ENCODE assay signal across 30 cellular contexts in the genomic region with DNA sequence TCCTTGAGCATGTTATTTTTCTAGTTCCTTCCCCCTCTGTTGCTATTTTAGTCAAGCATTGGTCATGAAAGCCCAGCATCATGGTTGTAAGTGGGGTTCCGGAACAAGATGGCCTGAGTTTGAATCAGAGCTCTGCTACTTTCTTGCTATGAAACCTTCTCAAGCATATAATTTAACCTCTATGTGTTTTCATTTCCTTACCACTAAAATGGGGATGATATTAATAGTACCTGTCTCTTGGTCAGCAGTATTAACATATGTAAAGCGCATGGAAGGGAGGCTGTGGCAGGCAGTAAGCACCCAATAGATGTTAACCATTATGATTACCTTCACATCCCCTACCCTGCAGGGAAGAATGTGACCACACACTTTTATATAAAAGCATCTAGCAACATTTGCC. TPM values are rescaled to one million over a fixed set of nuclear protein-coding genes. Genes with fewer than 3 reads are reported as not detected.
DNase-seq lines count a peak whose midpoint lies in the region; ATAC-seq, FAIRE-seq and TF ChIP-seq lines count a peak whose summit lies in the region.
"Had no signal": no experiment of that assay in that cellular context is flagged by ENCODE, and none has a peak within 500 bp of the region (broad histone marks: within the 10 kb centered on the region; RNA-seq: fewer than 3 reads in every experiment).

No MANE protein-coding gene starts in this region.

- in situ Hi-C loops in GM12878 (cut with MboI): no loop called here

- peaks cover 15% of the 10 kb centered on the region for H3K27me3 Mint-ChIP-seq in activated CD8-positive, alpha-beta T cell treated with anti-CD3 and anti-CD28 coated beads for 36 hours
- H3K27me3 Mint-ChIP-seq: activated naive CD4-positive, alpha-beta T cell treated with anti-CD3 and anti-CD28 coated beads, Interleukin-2, amount 10 ng/mL, durations not matched to agents 7 days and 5 days; brain; type B pancreatic cell had no signal

- no peak for DNase-seq in GM18507 (ENCODE audit: extremely low spot score, insufficient read length, low read depth)
- no peak for DNase-seq in GM12878 (ENCODE audit: low read depth, low spot score)
- DNase-seq in NCI-H748 treated with DMSO at 0.1 percent for 48 hours (lab: John Stamatoyannopoulos, UW): no peak
- no peak for DNase-seq in nucleus accumbens (lab: John Stamatoyannopoulos, UW)
- DNase-seq in activated CD8-positive, alpha-beta T cell treated with anti-CD3 and anti-CD28 coated beads for 36 hours: no peak
- DNase-seq: activated CD4-positive, alpha-beta T cell treated with anti-CD3 and anti-CD28 coated beads, Interleukin-2, amount 50 U/mL, for 1 hour; activated naive CD4-positive, alpha-beta T cell treated with anti-CD3 and anti-CD28 coated beads, Interleukin-2, amount 10 ng/mL, durations not matched to agents 7 days and 5 days; cerebellar nuclear complex; DMS53; GM23248; hypothalamus; Kasumi-1; MV-4-11; NCI-H1436 treated with DMSO at 0.1 percent for 48 hours; NCI-H2107; NK-92 treated with Interleukin-12 subunit alpha and Interleukin-12 subunit beta, amount 100 ng/mL, for 24 hours; right cardiac atrium; SHP77; stimulated activated CD4-positive, alpha-beta T cell treated with anti-CD3 and anti-CD28 coated beads, Interleukin-2, amount 100 ng/mL, for 48 hours; T-helper 9 cell had no signal

- BruUV-seq in GM12878 (replicated peaks; lab: Mats Ljungman, UMichigan): no TSS peak

- no peak for TF ChIP-seq EP300 in GM12878 (IDR thresholded peaks at IDR 0.05; ENCODE audit: borderline replicate concordance in 1 of 2, control insufficient read depth in 1 of 2, low read depth in 2 of 2, low read length in 2 of 2)

- H3K4me2 ChIP-seq in GM12878 (ENCODE audit: control insufficient read depth, insufficient read depth): peak overlapping the region; percentile 4; the same call in 1 of the 2 replicates

- H4K20me1 ChIP-seq in GM12878 (ENCODE audit: control insufficient read depth, insufficient read depth): no peaks in the 10 kb centered on the region

- intact Hi-C loops in GM12878 (cut with micrococcal nuclease; ENCODE audit: unreplicated experiment): no loop called here
- intact Hi-C loops in activated CD8-positive, alpha-beta T cell treated with anti-CD3 and anti-CD28 coated beads for 36 hours (cut with micrococcal nuclease): no loop called here

- H3K9me3 Mint-ChIP-seq in activated CD8-positive, alpha-beta T cell treated with anti-CD3 and anti-CD28 coated beads for 36 hours: no peaks in the 10 kb centered on the region
- H3K9me3 Mint-ChIP-seq: activated naive CD4-positive, alpha-beta T cell treated with anti-CD3 and anti-CD28 coated beads, Interleukin-2, amount 10 ng/mL, durations not matched to agents 7 days and 5 days; brain; type B pancreatic cell had no signal

- no peaks in the 10 kb centered on the region for H3K27me3 ChIP-seq in GM12878 (replicated peaks in 1 of 2; ENCODE audit: control insufficient read depth in 2 of 2, insufficient read depth in 2 of 2, low read length in 1 of 2)
- H3K27me3 ChIP-seq: gastroesophageal sphincter had no signal

- SMC1A ChIA-PET in GM12878 (lab: Charles Lee; ENCODE audit: uncharacterized antibody, unreplicated experiment): interaction anchor here (0.5 kb wide), 1 partner anchor 217 kb away, joined by 3 read pairs; no protein-coding TSS in a partner anchor

- no peak overlapping the region for H3K27ac ChIP-seq in GM12878 (ENCODE audit: control insufficient read depth, insufficient read depth)
- H3K27ac ChIP-seq: gastroesophageal sphincter, GM23248, parathyroid adenoma had no signal

- POLR2A ChIA-PET in GM12878 (lab: Charles Lee): no interaction called here
- POLR2A ChIA-PET in activated CD8-positive, alpha-beta T cell treated with anti-CD3 and anti-CD28 coated beads for 36 hours (lab: Charles Lee): no interaction called here

- no peak for TF ChIP-seq POLR2A in GM12878 (IDR thresholded peaks at IDR 0.05; ENCODE audit: low read depth, low read length)

- H2AFZ ChIP-seq in GM12878 (ENCODE audit: control insufficient read depth, low read depth, low read length): no peak overlapping the region
- H2AFZ ChIP-seq: GM23248, parathyroid adenoma had no signal

- no peak for TF ChIP-seq RAD21 in GM12878 (IDR thresholded peaks at IDR 0.05; ENCODE audit: insufficient read depth, low read depth, low read length)

- CTCF ChIA-PET in GM12878 (lab: Yijun Ruan, JAX): no interaction called here
- CTCF ChIA-PET in activated CD8-positive, alpha-beta T cell treated with anti-CD3 and anti-CD28 coated beads for 36 hours (lab: Charles Lee): no interaction called here

- H3K4me1 Mint-ChIP-seq in activated CD8-positive, alpha-beta T cell treated with anti-CD3 and anti-CD28 coated beads for 36 hours (ENCODE audit: low read depth): no peaks in the 10 kb centered on the region
- H3K4me1 Mint-ChIP-seq: activated naive CD4-positive, alpha-beta T cell treated with anti-CD3 and anti-CD28 coated beads, Interleukin-2, amount 10 ng/mL, durations not matched to agents 7 days and 5 days; brain had no signal

- H3K36me3 ChIP-seq in GM12878 (ENCODE audit: control insufficient read depth in 2 of 2, insufficient read depth in 2 of 2, low read length in 1 of 2): no peaks in the 10 kb centered on the region
- H3K36me3 ChIP-seq: gastroesophageal sphincter had no signal

- 42% methylated on average over 2 of the region's 2 CpGs for WGBS in GM12878 (ENCODE audit: insufficient coverage, insufficient replicate concordance, low lambda C conversion rate, missing lambda C conversion rate)

- H3K79me2 ChIP-seq in GM12878 (ENCODE audit: control insufficient read depth, insufficient read depth, low read length): no peaks in the 10 kb centered on the region
- H3K79me2 ChIP-seq: parathyroid adenoma had no signal

- no peaks in the 10 kb centered on the region for H3K9me3 ChIP-seq in GM12878 (replicated peaks; ENCODE audit: control insufficient read depth, insufficient read depth, low read length)
- H3K9me3 ChIP-seq: gastroesophageal sphincter had no signal

- no peak for TF ChIP-seq CTCF in GM12878 (IDR thresholded peaks at IDR 0.05 in 2 of 3, conservative IDR thresholded peaks at IDR 0.05 in 1 of 3; ENCODE audit: control insufficient read depth in 2 of 3, extremely low read depth in 1 of 3, insufficient read depth in 1 of 3, low read depth in 3 of 3, low read length in 3 of 3)
- TF ChIP-seq CTCF in activated CD8-positive, alpha-beta T cell treated with anti-CD3 and anti-CD28 coated beads for 36 hours (IDR thresholded peaks at IDR 0.05): no peak

- H3K27ac Mint-ChIP-seq in activated CD8-positive, alpha-beta T cell treated with anti-CD3 and anti-CD28 coated beads for 36 hours: no peak overlapping the region
- H3K27ac Mint-ChIP-seq: activated naive CD4-positive, alpha-beta T cell treated with anti-CD3 and anti-CD28 coated beads, Interleukin-2, amount 10 ng/mL, durations not matched to agents 7 days and 5 days; brain; type B pancreatic cell; WTC11 had no signal

- peaks cover 9% of the 10 kb centered on the region; the same call in 1 of the 2 replicates for H3K4me1 ChIP-seq in GM12878 (ENCODE audit: control insufficient read depth, insufficient read depth, low read length)
- H3K4me1 ChIP-seq: gastroesophageal sphincter, parathyroid adenoma had no signal

- ATAC-seq in GM19372 (IDR thresholded peaks at IDR 0.05; ENCODE audit: low read depth, unreplicated experiment): peak; percentile 56
- peak; percentile 71 for ATAC-seq in HG03066 (IDR thresholded peaks at IDR 0.05; ENCODE audit: low read depth, unreplicated experiment)
- peak; percentile 48 for ATAC-seq in GM12878
- ATAC-seq in HG03097 (IDR thresholded peaks at IDR 0.05; ENCODE audit: low FRiP score, unreplicated experiment): no peak
- no peak for ATAC-seq in activated CD8-positive, alpha-beta T cell treated with anti-CD3 and anti-CD28 coated beads for 36 hours
- ATAC-seq: gastroesophageal sphincter, Panc1, right cardiac atrium, WTC11 had no signal

- peak; percentile 61 for FAIRE-seq in GM18507 (lab: Jason Lieb, UNC)
- peak; percentile 65 for FAIRE-seq in GM12878 (lab: Jason Lieb, UNC)
- FAIRE-seq: G401.6 had no signal

- H3K36me3 Mint-ChIP-seq in activated CD8-positive, alpha-beta T cell treated with anti-CD3 and anti-CD28 coated beads for 36 hours (ENCODE audit: low read depth): no peaks in the 10 kb centered on the region
- H3K36me3 Mint-ChIP-seq: activated naive CD4-positive, alpha-beta T cell treated with anti-CD3 and anti-CD28 coated beads, Interleukin-2, amount 10 ng/mL, durations not matched to agents 7 days and 5 days; brain; type B pancreatic cell; WTC11 had no signal

- no peak overlapping the region for H3K4me3 Mint-ChIP-seq in activated CD8-positive, alpha-beta T cell treated with anti-CD3 and anti-CD28 coated beads for 36 hours
- H3K4me3 Mint-ChIP-seq: activated naive CD4-positive, alpha-beta T cell treated with anti-CD3 and anti-CD28 coated beads, Interleukin-2, amount 10 ng/mL, durations not matched to agents 7 days and 5 days; brain; type B pancreatic cell; WTC11 had no signal

- no peak overlapping the region for H3K9ac ChIP-seq in GM12878 (ENCODE audit: control insufficient read depth, insufficient read depth, low read length)
- H3K9ac ChIP-seq: GM23248, parathyroid adenoma had no signal

- H3K4me3 ChIP-seq in GM12878: no peak overlapping the region
- H3K4me3 ChIP-seq: gastroesophageal sphincter, GM23248 had no signal

- RAD21 ChIA-PET in GM12878 (lab: Charles Lee; ENCODE audit: unreplicated experiment): no interaction called here

TF ChIP-seq in GM12878, 131 proteins besides CTCF, POLR2A, EP300 and RAD21 (continues in another document):
- 0 out of 2 replicates have a peak, but pooled peaks have one; percentile 28 for TF ChIP-seq MEF2A (IDR thresholded peaks at IDR 0.05; ENCODE audit: insufficient read depth, low read depth, low read length)

RNA-seq across cellular contexts. Expression of a gene that starts 14.3 kb away (rescaled TPM):
- 19.0 and 20.9 TPM in 2 replicates for total RNA-seq in GM12878 (2013; cell fraction: nucleolus; rRNA removed)
- 0.60 and 0.79 TPM in 2 replicates for total RNA-seq in GM12878 (2014; rRNA removed)
- total RNA-seq in GM12878 (2014; rRNA removed; fragmentation: Illumina TruSeq; extraction: Trizol): 0.31 and 0.78 TPM in 2 replicates
- total RNA-seq in GM12878 (2021): 0.40 and 0.95 TPM in 2 replicates
- polyA plus RNA-seq in GM12878 (2011; ENCODE audit: low read depth): 0.60 TPM
- polyA plus RNA-seq in GM12878 (2011; rRNA removed): 2.6 and 5.3 TPM in 2 replicates
- 0.87 and 1.1 TPM in 2 replicates for polyA plus RNA-seq in GM12878 (2011; cell fraction: cytosol; rRNA removed)
- polyA plus RNA-seq in GM12878 (2011; cell fraction: nucleus; rRNA removed): 3.7 and 3.8 TPM in 2 replicates
- polyA plus RNA-seq in GM12878 (2012): 0.64 and 1.0 TPM in 2 replicates
- polyA plus RNA-seq in GM12878 (2014; fragmentation: Illumina TruSeq; extraction: Trizol): 0.24 and 0.48 TPM in 2 replicates
- under 1 TPM; 0.08 to 0.13 TPM for polyA plus RNA-seq in GM12878 (2014; fragmentation: Nextera tagmentation; extraction: Ambion mirVana)
- polyA plus RNA-seq in GM12878 (2014; rRNA removed): 0.13 and 0.36 TPM in 2 replicates
- under 1 TPM; 0.19 to 0.20 TPM for polyA plus RNA-seq in GM12878 (2016; fragmentation: Nextera tagmentation; extraction: Ambion mirVana)
- polyA minus RNA-seq in GM12878 (2011; rRNA and poly(A)+ RNA removed): 4.3 and 4.8 TPM in 2 replicates
- polyA minus RNA-seq in GM12878 (2011; cell fraction: cytosol; rRNA and poly(A)+ RNA removed): 1.1 and 4.1 TPM in 2 replicates
- 6.5 and 14.2 TPM in 2 replicates for polyA minus RNA-seq in GM12878 (2011; cell fraction: nucleus; rRNA and poly(A)+ RNA removed)
- under 1 TPM; 0.77 to 0.96 TPM for total RNA-seq in activated CD8-positive, alpha-beta T cell treated with anti-CD3 and anti-CD28 coated beads for 36 hours

Comparison
In these comparisons a context has a peak if more than half of its experiments do, and no peak if none do; other contexts are left out.
1. ATAC-seq: peak in GM19372 (single experiment), HG03066 (single experiment) and GM12878 (single experiment); none in HG03097 (single experiment) and activated CD8-positive, alpha-beta T cell treated with anti-CD3 and anti-CD28 coated beads for 36 hours (single experiment).